ENCODE assay signal across 8 cellular contexts in genomic region chr1:234065794-234066447, GRCh38.
DNase-seq lines count a peak whose midpoint lies in the region; ATAC-seq, FAIRE-seq and TF ChIP-seq lines count a peak whose summit lies in the region.

No MANE protein-coding gene starts in this region.

- intact Hi-C loops in Caco-2 (cut with micrococcal nuclease; ENCODE audit: unreplicated experiment) = loop anchor here (1.0 kb wide), 4 partner anchors 625 to 762 kb away; no protein-coding TSS in a partner anchor

- BruUV-seq in Caco-2 (replicated peaks; lab: Mats Ljungman, UMichigan) = no TSS peak

- H3K27ac ChIP-seq in caudate nucleus (ENCODE audit: low read depth, low read length) = no peak overlapping the region

- H3K9me3 Mint-ChIP-seq in Caco-2 (ENCODE audit: unreplicated experiment) = peaks cover 12% of the 10 kb centered on the region
- H3K9me3 Mint-ChIP-seq in WTC11 = peaks cover 16% of the 10 kb centered on the region

- no peak overlapping the region for H3K4me3 ChIP-seq in Caco-2 (ENCODE audit: low read depth, low read length)

- peak; percentile 82 to 91 for TF ChIP-seq CTCF in Caco-2 (IDR thresholded peaks at IDR 0.05; ENCODE audit: insufficient read depth in 1 of 2, low read depth in 1 of 2, low read length in 1 of 2, severe bottlenecking in 1 of 2, unreplicated experiment in 1 of 2)
- peak; percentile 72 for TF ChIP-seq CTCF in WTC11 (IDR thresholded peaks at IDR 0.05)

- H3K27me3 Mint-ChIP-seq in Caco-2 (ENCODE audit: insufficient read depth, unreplicated experiment) = peaks cover 2% of the 10 kb centered on the region
- H3K27me3 Mint-ChIP-seq in WTC11 (ENCODE audit: low read depth) = no peaks in the 10 kb centered on the region; the same call in 1 of the 2 replicates

- H3K4me3 Mint-ChIP-seq in Caco-2 (ENCODE audit: unreplicated experiment) (no peak overlapping the region), WTC11 (no peak overlapping the region)

- no peaks in the 10 kb centered on the region for H3K4me1 ChIP-seq in Caco-2

- H3K36me3 Mint-ChIP-seq in Caco-2 (ENCODE audit: insufficient read depth, unreplicated experiment) (no peaks in the 10 kb centered on the region), WTC11 (peaks cover 11% of the 10 kb centered on the region)

- no peaks in the 10 kb centered on the region for H3K27me3 ChIP-seq in Caco-2 (replicated peaks; ENCODE audit: control insufficient read depth, insufficient read depth, low read length)

- TF ChIP-seq POLR2A in H54 (IDR thresholded peaks at IDR 0.05; ENCODE audit: low read depth, low read length) = no peak

- no peak for FAIRE-seq in H54 (lab: Jason Lieb, UNC)

- H3K9me3 ChIP-seq in Caco-2 = peaks cover 9% of the 10 kb centered on the region

- POLR2A ChIA-PET in Caco-2 (lab: Charles Lee) (no interaction called here), WTC11 (lab: Charles Lee) (no interaction called here)

- no peak overlapping the region for H3K27ac Mint-ChIP-seq in Caco-2 (ENCODE audit: unreplicated experiment)
- H3K27ac Mint-ChIP-seq in WTC11 = no peak overlapping the region

- no peaks in the 10 kb centered on the region for H3K36me3 ChIP-seq in Caco-2 (ENCODE audit: control insufficient read depth, insufficient read depth, low read length)

- CTCF ChIA-PET in Caco-2 (lab: Charles Lee) (interaction anchor here (0.6 to 1.9 kb wide), 2 partner anchors 625 to 765 kb away, joined by 3 to 18 read pairs; no protein-coding TSS in a partner anchor), WTC11 (lab: Charles Lee) (interaction anchor here (0.6 to 2.5 kb wide), 38 partner anchors 9 to 1037 kb away, joined by 3 to 21 read pairs (median 4); partner anchors contain the start of gene SLC35F3)

- ATAC-seq in WTC11 (peak; percentile 91), HG03139 (IDR thresholded peaks at IDR 0.05; ENCODE audit: unreplicated experiment) (no peak)

- H3K4me1 Mint-ChIP-seq in Caco-2 (ENCODE audit: low read depth, unreplicated experiment) = no peaks in the 10 kb centered on the region
- no peaks in the 10 kb centered on the region for H3K4me1 Mint-ChIP-seq in WTC11

- peak; percentile 71 to 79 for DNase-seq in Caco-2
- DNase-seq in H54 (ENCODE audit: insufficient read length, low spot score) = peak; percentile 43
- DNase-seq in NCI-H2107 treated with DMSO at 0.1 percent for 48 hours (lab: John Stamatoyannopoulos, UW; ENCODE audit: unreplicated experiment) = peak; percentile 62
- DNase-seq in WTC11 (ENCODE audit: low spot score) = peak; percentile 90
- peak in 39 of 61 donors; percentile 4 to 72 (median 34) for DNase-seq in caudate nucleus (lab: John Stamatoyannopoulos, UW)
- peak; percentile 84 for DNase-seq in left kidney (ENCODE audit: low read depth, low spot score)
- peak; percentile 35 to 51 (median 38) for DNase-seq in stimulated activated CD4-positive, alpha-beta T cell treated with anti-CD3 and anti-CD28 coated beads, TNF-alpha, amount 100 ng/mL, for 4 hours (ENCODE audit: low read depth in 3 of 3)

TF ChIP-seq in WTC11, 78 proteins besides CTCF, POLR2A, EP300 and RAD21 (continues in another document):
- no peak for TF ChIP-seq NFE2L1 (CRISPR knock-in tag; IDR thresholded peaks at IDR 0.05)
- TF ChIP-seq ZNF232 (CRISPR knock-in tag; IDR thresholded peaks at IDR 0.05) = no peak
- no peak for TF ChIP-seq OVOL2 (CRISPR knock-in tag; IDR thresholded peaks at IDR 0.05; ENCODE audit: borderline replicate concordance)
- TF ChIP-seq HMGXB4 (CRISPR knock-in tag; IDR thresholded peaks at IDR 0.05) = no peak
- TF ChIP-seq TEAD1 (CRISPR knock-in tag; IDR thresholded peaks at IDR 0.05) = no peak
- TF ChIP-seq GABPB1 (CRISPR knock-in tag; IDR thresholded peaks at IDR 0.05) = no peak
- no peak for TF ChIP-seq AFF4 (CRISPR knock-in tag; IDR thresholded peaks at IDR 0.05; ENCODE audit: borderline replicate concordance)
- no peak for TF ChIP-seq ARID4B (CRISPR knock-in tag; IDR thresholded peaks at IDR 0.05; ENCODE audit: borderline replicate concordance)
- TF ChIP-seq MAX (CRISPR knock-in tag; IDR thresholded peaks at IDR 0.05) = no peak
- TF ChIP-seq ZNF423 (CRISPR knock-in tag; IDR thresholded peaks at IDR 0.05) = no peak
- no peak for TF ChIP-seq ZNF317 (CRISPR knock-in tag; IDR thresholded peaks at IDR 0.05; ENCODE audit: borderline replicate concordance, low read depth)
- TF ChIP-seq ZNF219 (CRISPR knock-in tag; IDR thresholded peaks at IDR 0.05; ENCODE audit: borderline replicate concordance) = no peak
- no peak for TF ChIP-seq HMGA2 (CRISPR knock-in tag; IDR thresholded peaks at IDR 0.05)
- no peak for TF ChIP-seq FOXK1 (CRISPR knock-in tag; IDR thresholded peaks at IDR 0.05)
- no peak for TF ChIP-seq NR2C2 (CRISPR knock-in tag; IDR thresholded peaks at IDR 0.05)

Comparison
In these comparisons a context has a peak if more than half of its experiments do, and no peak if none do; other contexts are left out.
1. DNase-seq: peak in every context shown above with its lines; median percentile 90 in WTC11; 84 in left kidney; 75 in Caco-2; 62 in NCI-H2107 treated with DMSO at 0.1 percent for 48 hours; 43 in H54; 38 in stimulated activated CD4-positive, alpha-beta T cell treated with anti-CD3 and anti-CD28 coated beads, TNF-alpha, amount 100 ng/mL, for 4 hours; 34 in caudate nucleus.